In the genomic region with DNA sequence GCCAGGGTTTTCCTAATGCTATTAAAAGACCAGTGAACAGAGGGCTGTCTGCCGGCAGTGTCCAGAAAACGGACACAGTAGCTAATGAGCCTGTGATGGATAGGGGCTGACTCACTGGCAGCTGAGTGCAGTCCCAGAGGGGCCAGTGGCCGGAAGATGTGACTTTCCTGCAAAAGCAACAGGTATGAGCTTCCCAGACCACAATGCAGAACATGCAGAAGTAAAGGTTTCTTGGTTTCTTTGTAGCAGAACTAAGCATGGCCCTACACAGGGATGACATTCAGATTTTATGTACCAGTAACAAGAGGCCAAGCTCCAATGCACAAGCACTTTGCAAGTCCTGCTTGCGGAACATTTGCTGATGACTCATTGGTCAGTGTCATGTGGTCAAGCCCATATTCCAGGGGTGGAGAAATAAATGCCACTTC, we compare ENCODE assay signal across 11 cellular contexts.
A peak's percentile ranks its signal among the peaks of the same experiment; 100 is the strongest.
DNase-seq lines count a peak whose midpoint lies in the region; ATAC-seq, FAIRE-seq and TF ChIP-seq lines count a peak whose summit lies in the region.
"Had no signal": no experiment of that assay in that cellular context is flagged by ENCODE, and none has a peak within 500 bp of the region (broad histone marks: within the 10 kb centered on the region; RNA-seq: fewer than 3 reads in every experiment).

No MANE protein-coding gene starts in this region.

- H3K14ac ChIP-seq in mesenchymal stem cell (ENCODE audit: low read length in 2 of 2) = no peak overlapping the region

- H3K27me3 ChIP-seq in astrocyte (ENCODE audit: insufficient read depth, low read length) = peaks cover 20% of the 10 kb centered on the region
- H3K27me3 ChIP-seq in mesenchymal stem cell (ENCODE audit: control insufficient read depth in 1 of 2, insufficient read depth in 1 of 2, low read length in 2 of 2) = peaks cover 11 to 67% of the 10 kb centered on the region in 2 experiments

- H4K8ac ChIP-seq in mesenchymal stem cell (ENCODE audit: low read length) = no peak overlapping the region

- H3K9me3 ChIP-seq in astrocyte (ENCODE audit: insufficient read depth, low read depth, low read length) (no peaks in the 10 kb centered on the region), mesenchymal stem cell (ENCODE audit: control insufficient read depth, low read length) (no peaks in the 10 kb centered on the region)

- no peak overlapping the region for H2BK120ac ChIP-seq in mesenchymal stem cell (ENCODE audit: low read depth, low read length)

- H3K9ac ChIP-seq in astrocyte (ENCODE audit: low read length) (no peak overlapping the region), mesenchymal stem cell (ENCODE audit: low read length) (no peak overlapping the region)

- no peak overlapping the region for H2AK5ac ChIP-seq in mesenchymal stem cell (ENCODE audit: low read length, severe bottlenecking)

- no peaks in the 10 kb centered on the region for H4K20me1 ChIP-seq in astrocyte (ENCODE audit: insufficient read depth, low read length)

- no peaks in the 10 kb centered on the region for H3K36me3 Mint-ChIP-seq in astrocyte (ENCODE audit: low read depth, unreplicated experiment)
- H3K36me3 Mint-ChIP-seq in activated T-cell treated with anti-CD3 and anti-CD28 coated beads, Interleukin-2, amount 50 U/mL, for 24 hours (ENCODE audit: low read depth) = no peaks in the 10 kb centered on the region
- H3K36me3 Mint-ChIP-seq: CD8-positive, alpha-beta T cell had no signal

- H2BK5ac ChIP-seq in mesenchymal stem cell (ENCODE audit: low read depth, low read length, poor library complexity, severe bottlenecking) = no peak overlapping the region

- H3K18ac ChIP-seq in mesenchymal stem cell (ENCODE audit: low read depth in 1 of 2, low read length in 2 of 2) = no peak overlapping the region

- H2BK15ac ChIP-seq in mesenchymal stem cell (ENCODE audit: low read depth, poor library complexity, severe bottlenecking) = no peak overlapping the region

- H3K27ac ChIP-seq in astrocyte (ENCODE audit: low read depth, low read length) = no peak overlapping the region
- H3K27ac ChIP-seq in mesenchymal stem cell (ENCODE audit: low read length, poor library complexity, severe bottlenecking) = peak overlapping the region; percentile 26

- no peaks in the 10 kb centered on the region for H3K79me2 ChIP-seq in astrocyte (ENCODE audit: insufficient read depth, low read length)

- peak overlapping the region; percentile 43 for H3K4me2 ChIP-seq in astrocyte (ENCODE audit: low read length)
- peak overlapping the region; percentile 1 for H3K4me2 ChIP-seq in mesenchymal stem cell (ENCODE audit: low read length, poor library complexity, severe bottlenecking)

- peak; percentile 44 for FAIRE-seq in HTR-8/SVneo (lab: Jason Lieb, UNC)
- FAIRE-seq in astrocyte (lab: Jason Lieb, UNC) = no peak

- no peak overlapping the region for H3K4ac ChIP-seq in mesenchymal stem cell (ENCODE audit: low read depth in 1 of 2, low read length in 2 of 2)

- peaks cover 2% of the 10 kb centered on the region for H3K9me3 Mint-ChIP-seq in astrocyte (ENCODE audit: unreplicated experiment)
- no peaks in the 10 kb centered on the region for H3K9me3 Mint-ChIP-seq in activated T-cell treated with anti-CD3 and anti-CD28 coated beads, Interleukin-2, amount 50 U/mL, for 24 hours
- H3K9me3 Mint-ChIP-seq: CD8-positive, alpha-beta T cell had no signal

- H2BK12ac ChIP-seq in mesenchymal stem cell (ENCODE audit: low read length in 2 of 2) = no peak overlapping the region

- H3K27me3 Mint-ChIP-seq in astrocyte (ENCODE audit: low read depth, unreplicated experiment) = peaks cover 26% of the 10 kb centered on the region
- H3K27me3 Mint-ChIP-seq in activated T-cell treated with anti-CD3 and anti-CD28 coated beads, Interleukin-2, amount 50 U/mL, for 24 hours = peaks cover 25% of the 10 kb centered on the region

- no peak for TF ChIP-seq CTCF in astrocyte (IDR thresholded peaks at IDR 0.05; ENCODE audit: insufficient read depth, low read depth, low read length)

- H3K4me1 Mint-ChIP-seq in astrocyte (ENCODE audit: low read depth, unreplicated experiment) = peaks cover 12% of the 10 kb centered on the region
- peaks cover 5% of the 10 kb centered on the region for H3K4me1 Mint-ChIP-seq in activated T-cell treated with anti-CD3 and anti-CD28 coated beads, Interleukin-2, amount 50 U/mL, for 24 hours (ENCODE audit: low read depth)

- WGBS in mesenchymal stem cell = under 1% methylated on average over 4 of the region's 4 CpGs

- peak overlapping the region; percentile 5 for H3K4me3 Mint-ChIP-seq in astrocyte (ENCODE audit: unreplicated experiment)
- H3K4me3 Mint-ChIP-seq in activated T-cell treated with anti-CD3 and anti-CD28 coated beads, Interleukin-2, amount 50 U/mL, for 24 hours = no peak overlapping the region
- H3K4me3 Mint-ChIP-seq: CD8-positive, alpha-beta T cell had no signal

- H3K36me3 ChIP-seq in astrocyte (ENCODE audit: insufficient read depth, low read length) (no peaks in the 10 kb centered on the region), mesenchymal stem cell (ENCODE audit: control insufficient read depth in 1 of 2, insufficient read depth in 2 of 2, low read depth in 1 of 2, low read length in 2 of 2) (no peaks in the 10 kb centered on the region)

- H2AFZ ChIP-seq in astrocyte (ENCODE audit: low read depth, low read length) = no peak overlapping the region
- no peak overlapping the region for H2AFZ ChIP-seq in mesenchymal stem cell (ENCODE audit: low read depth, low read length)

- H3K23ac ChIP-seq in mesenchymal stem cell (ENCODE audit: low read length in 2 of 2) = no peak overlapping the region

- peak overlapping the region; percentile 3 for H3K27ac Mint-ChIP-seq in astrocyte (ENCODE audit: unreplicated experiment)
- H3K27ac Mint-ChIP-seq in activated T-cell treated with anti-CD3 and anti-CD28 coated beads, Interleukin-2, amount 50 U/mL, for 24 hours = no peak overlapping the region
- H3K27ac Mint-ChIP-seq: CD8-positive, alpha-beta T cell had no signal

- DNase-seq in AG20443 (ENCODE audit: low spot score) = peak; percentile 79
- DNase-seq in HTR-8/SVneo (ENCODE audit: insufficient read length, low spot score) = peak; percentile 37
- peak; percentile 49 for DNase-seq in astrocyte (ENCODE audit: low read depth)
- peak; percentile 84 for DNase-seq in mesenchymal stem cell
- no peak for DNase-seq in activated T-cell treated with anti-CD3 and anti-CD28 coated beads, Interleukin-2, amount 50 U/mL, for 24 hours
- DNase-seq in GF-D8 (lab: John Stamatoyannopoulos, UW) = no peak
- no peak for DNase-seq in stimulated activated CD4-positive, alpha-beta T cell treated with anti-CD3 and anti-CD28 coated beads, Interleukin-15, amount 100 ng/mL, for 24 hours
- DNase-seq: activated effector memory CD4-positive, alpha-beta T cell treated with anti-CD3 and anti-CD28 coated beads, Interleukin-2, amount 50 U/mL, for 16 hours; CD8-positive, alpha-beta T cell had no signal

- H3K4me1 ChIP-seq in astrocyte (ENCODE audit: insufficient read depth, low read length) (peaks cover 6% of the 10 kb centered on the region), mesenchymal stem cell (ENCODE audit: control insufficient read depth, insufficient read depth, low read depth, low read length) (peaks cover 13% of the 10 kb centered on the region)

- H3K79me1 ChIP-seq in mesenchymal stem cell (replicated peaks; ENCODE audit: low read length, poor library complexity, severe bottlenecking) = no peaks in the 10 kb centered on the region

- H3K4me3 ChIP-seq in astrocyte (ENCODE audit: insufficient read depth, low read depth, low read length) (no peak overlapping the region), mesenchymal stem cell (ENCODE audit: insufficient read depth in 1 of 2, low read depth in 1 of 2, low read length in 2 of 2) (no peak overlapping the region)
- H3K4me3 ChIP-seq: lung had no signal

- no peak overlapping the region for H4K91ac ChIP-seq in mesenchymal stem cell (ENCODE audit: low read length)

- ATAC-seq in GM19467 (IDR thresholded peaks at IDR 0.05; ENCODE audit: unreplicated experiment) = no peak
- ATAC-seq: CD8-positive, alpha-beta T cell had no signal

Comparison
In these comparisons a context has a peak if more than half of its experiments do, and no peak if none do; other contexts are left out.
1. DNase-seq: peak in AG20443 (single experiment), HTR-8/SVneo (single experiment), astrocyte (single experiment) and mesenchymal stem cell (single experiment); none in activated T-cell treated with anti-CD3 and anti-CD28 coated beads, Interleukin-2, amount 50 U/mL, for 24 hours (single experiment), GF-D8 (single experiment) and stimulated activated CD4-positive, alpha-beta T cell treated with anti-CD3 and anti-CD28 coated beads, Interleukin-15, amount 100 ng/mL, for 24 hours (single experiment).